21 cellular contexts compared by ENCODE assay signal in genomic region chr17:17057057-17057551, GRCh38. TPM values are rescaled to one million over a fixed set of nuclear protein-coding genes. Genes with fewer than 3 reads are reported as not detected.
DNase-seq lines count a peak whose midpoint lies in the region; ATAC-seq and TF ChIP-seq lines count a peak whose summit lies in the region.
"Had no signal": no experiment of that assay in that cellular context is flagged by ENCODE, and none has a peak within 500 bp of the region (broad histone marks: within the 10 kb centered on the region; RNA-seq: fewer than 3 reads in every experiment).

No MANE protein-coding gene starts in this region.

- POLR2A ChIA-PET in WTC11 (lab: Charles Lee), result interaction anchor here (0.5 kb wide), 1 partner anchor 135 kb away, joined by 3 read pairs; no protein-coding TSS in a partner anchor

- CTCF ChIA-PET in WTC11 (lab: Charles Lee), result interaction anchor here (1.6 kb wide), 1 partner anchor 85 kb away, joined by 3 read pairs; no protein-coding TSS in a partner anchor

- no peak overlapping the region for H3K4me3 Mint-ChIP-seq in WTC11
- H3K4me3 Mint-ChIP-seq: HFFc6, naive B cell had no signal

- no peaks in the 10 kb centered on the region for H3K27me3 ChIP-seq in suprapubic skin
- H3K27me3 ChIP-seq: cardiac muscle cell, hepatocyte, ovary had no signal

- ATAC-seq in WTC11 (no peak), GM19351 (IDR thresholded peaks at IDR 0.05; ENCODE audit: unreplicated experiment) (no peak), GM21423 (IDR thresholded peaks at IDR 0.05; ENCODE audit: unreplicated experiment) (no peak)
- ATAC-seq: HepG2; stimulated activated naive CD8-positive, alpha-beta T cell treated with anti-CD3 and anti-CD28 coated beads, Interleukin-15, Interleukin-2, amounts not matched to agents 100 U/mL and 50 U/mL, for 24 hours had no signal

- DNase-seq in activated CD8-positive, alpha-beta memory T cell treated with anti-CD3 and anti-CD28 coated beads for 24 hours, result peak; percentile 30
- DNase-seq in activated CD8-positive, alpha-beta memory T cell treated with anti-CD3 and anti-CD28 coated beads, Interleukin-2, amount 50 U/mL, for 4 hours, result no peak
- peak; percentile 10 for DNase-seq in WTC11 (ENCODE audit: low spot score)
- DNase-seq in mesenteric fat pad (ENCODE audit: low spot score), result peak; percentile 73
- peak in 1 of 2 donors; percentile 55 for DNase-seq in suprapubic skin (ENCODE audit: low spot score in 2 of 2)
- DNase-seq in SKM-1 (lab: John Stamatoyannopoulos, UW; ENCODE audit: unreplicated experiment), result no peak
- DNase-seq: 8988T; activated CD4-positive, alpha-beta T cell treated with anti-CD3 and anti-CD28 coated beads for 48 hours; COR-L47; DND-41; HFFc6; naive B cell; NCI-H526 treated with DMSO at 0.1 percent for 48 hours; SHP77 treated with DMSO at 0.1 percent for 48 hours; stimulated activated naive CD8-positive, alpha-beta T cell treated with anti-CD3 and anti-CD28 coated beads, Interleukin-15, Interleukin-2, amounts not matched to agents 100 U/mL and 50 U/mL, for 24 hours had no signal

- H3K9me3 Mint-ChIP-seq in WTC11, result no peaks in the 10 kb centered on the region
- H3K9me3 Mint-ChIP-seq: HFFc6, naive B cell had no signal

- no peak for TF ChIP-seq EP300 in suprapubic skin (IDR thresholded peaks at IDR 0.05)

- H3K4me1 Mint-ChIP-seq in WTC11, result peaks cover 21% of the 10 kb centered on the region

- WGBS in suprapubic skin, result 62% methylated on average over 8 of the region's 9 CpGs

- no peaks in the 10 kb centered on the region for H3K9me3 ChIP-seq in suprapubic skin
- H3K9me3 ChIP-seq: ovary had no signal

- H3K36me3 ChIP-seq in suprapubic skin, result no peaks in the 10 kb centered on the region
- H3K36me3 ChIP-seq: cardiac muscle cell, ovary had no signal

- H3K27ac ChIP-seq in suprapubic skin, result peak overlapping the region; percentile 84
- H3K27ac ChIP-seq: cardiac muscle cell, hepatocyte, ovary had no signal

- peaks cover 5% of the 10 kb centered on the region; the same call in 1 of the 2 replicates for H3K36me3 Mint-ChIP-seq in WTC11
- H3K36me3 Mint-ChIP-seq: naive B cell had no signal

- peaks cover 76% of the 10 kb centered on the region for H3K4me1 ChIP-seq in suprapubic skin

- peak overlapping the region; percentile 57; the same call in 1 of the 2 replicates for H3K27ac Mint-ChIP-seq in WTC11

- TF ChIP-seq CTCF in WTC11 (IDR thresholded peaks at IDR 0.05) (no peak), suprapubic skin (IDR thresholded peaks at IDR 0.05) (no peak)

- no peak for TF ChIP-seq POLR2A in suprapubic skin (IDR thresholded peaks at IDR 0.05)

- no peak overlapping the region for H3K4me3 ChIP-seq in suprapubic skin
- H3K4me3 ChIP-seq: cardiac muscle cell, hepatocyte, ovary had no signal

- H3K27me3 Mint-ChIP-seq in WTC11 (ENCODE audit: low read depth), result no peaks in the 10 kb centered on the region
- H3K27me3 Mint-ChIP-seq: naive B cell had no signal

TF ChIP-seq in WTC11, 78 proteins besides CTCF, POLR2A, EP300 and RAD21:
- TF ChIP-seq ZBTB21 (CRISPR knock-in tag; IDR thresholded peaks at IDR 0.05; ENCODE audit: borderline replicate concordance) (no peak), ELF4 (CRISPR knock-in tag; IDR thresholded peaks at IDR 0.05; ENCODE audit: low read depth) (no peak), SMAD4 (CRISPR knock-in tag; IDR thresholded peaks at IDR 0.05) (no peak), CDX4 (CRISPR knock-in tag; IDR thresholded peaks at IDR 0.05; ENCODE audit: borderline replicate concordance) (no peak)

RNA-seq across cellular contexts. Expression of gene MPRIP, which starts 14.8 kb away (rescaled TPM):
- total RNA-seq in WTC11 (2021) (127 to 140 TPM (median 136 TPM) in 3 replicates), mesenteric fat pad (293 TPM), suprapubic skin (100 to 1,000 TPM; 122 to 207 (median 145) TPM)

Comparison
In these comparisons a context has a peak if more than half of its experiments do, and no peak if none do; other contexts are left out.
1. DNase-seq: peak in activated CD8-positive, alpha-beta memory T cell treated with anti-CD3 and anti-CD28 coated beads for 24 hours (single experiment), WTC11 (single experiment) and mesenteric fat pad (single experiment); none in activated CD8-positive, alpha-beta memory T cell treated with anti-CD3 and anti-CD28 coated beads, Interleukin-2, amount 50 U/mL, for 4 hours (single experiment) and SKM-1 (single experiment).